Comparison of ENCODE assay signal across 8 cellular contexts in the genomic region with DNA sequence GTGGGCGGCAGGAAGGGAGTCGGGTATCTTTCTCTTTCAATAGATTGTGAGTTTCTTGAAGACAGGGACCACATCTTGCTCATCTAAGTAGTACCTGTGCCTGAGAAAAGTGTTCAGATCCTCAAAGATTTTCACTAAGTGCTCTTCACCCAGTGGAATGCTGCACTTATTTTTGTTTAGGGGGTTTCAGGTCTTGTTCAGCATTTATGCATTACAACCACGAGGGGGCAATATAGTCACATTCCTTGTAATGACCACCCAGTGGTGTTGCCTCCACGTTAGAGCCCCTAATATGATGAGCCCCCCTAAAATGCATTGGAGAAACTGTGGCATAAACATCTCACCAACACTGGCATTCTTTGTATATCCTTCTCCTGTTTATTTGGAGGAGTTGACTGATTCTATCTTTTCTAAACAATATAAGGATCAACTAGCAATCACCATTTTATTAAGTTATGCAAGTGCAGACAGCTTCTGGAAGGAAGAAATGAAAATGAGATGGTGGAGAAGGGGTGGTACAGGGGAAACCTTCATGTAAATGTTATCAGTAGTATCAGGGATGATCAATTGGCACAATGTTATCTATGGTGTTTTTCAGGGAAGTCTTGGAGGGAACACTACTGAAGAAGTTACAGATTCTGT. TPM values are rescaled to one million over a fixed set of nuclear protein-coding genes. Genes with fewer than 3 reads are reported as not detected.
DNase-seq lines count a peak whose midpoint lies in the region; ATAC-seq and TF ChIP-seq lines count a peak whose summit lies in the region.

No MANE protein-coding gene starts in this region.

- H3K4me3 Mint-ChIP-seq in activated T-cell treated with anti-CD3 and anti-CD28 coated beads, Interleukin-2, amount 50 U/mL, for 4 hours = no peak overlapping the region
- no peak overlapping the region for H3K4me3 Mint-ChIP-seq in activated T-cell treated with anti-CD3 and anti-CD28 coated beads, Interleukin-2, amount 50 U/mL, for 24 hours
- peak overlapping the region; percentile 34 for H3K4me3 Mint-ChIP-seq in type B pancreatic cell

- TF ChIP-seq CTCF in astrocyte of the cerebellum (IDR thresholded peaks at IDR 0.05; ENCODE audit: low read depth, low read length, missing control alignments) = peak; percentile 67
- TF ChIP-seq CTCF in type B pancreatic cell (conservative IDR thresholded peaks at IDR 0.05) = peak; percentile 86

- H3K4me3 ChIP-seq in astrocyte of the cerebellum (ENCODE audit: low read depth, low read length) = no peak overlapping the region

- H3K36me3 Mint-ChIP-seq in activated T-cell treated with anti-CD3 and anti-CD28 coated beads, Interleukin-2, amount 50 U/mL, for 4 hours (ENCODE audit: insufficient read depth) = no peaks in the 10 kb centered on the region
- H3K36me3 Mint-ChIP-seq in activated T-cell treated with anti-CD3 and anti-CD28 coated beads, Interleukin-2, amount 50 U/mL, for 24 hours (ENCODE audit: low read depth) = no peaks in the 10 kb centered on the region
- H3K36me3 Mint-ChIP-seq in type B pancreatic cell = no peaks in the 10 kb centered on the region

- H3K27me3 Mint-ChIP-seq in activated T-cell treated with anti-CD3 and anti-CD28 coated beads, Interleukin-2, amount 50 U/mL, for 4 hours (ENCODE audit: low read depth) = peaks cover 45% of the 10 kb centered on the region
- H3K27me3 Mint-ChIP-seq in activated T-cell treated with anti-CD3 and anti-CD28 coated beads, Interleukin-2, amount 50 U/mL, for 24 hours = peaks cover 69% of the 10 kb centered on the region
- peaks cover 21% of the 10 kb centered on the region for H3K27me3 Mint-ChIP-seq in type B pancreatic cell

- H3K27ac Mint-ChIP-seq in activated T-cell treated with anti-CD3 and anti-CD28 coated beads, Interleukin-2, amount 50 U/mL, for 24 hours = no peak overlapping the region
- H3K27ac Mint-ChIP-seq in type B pancreatic cell = no peak overlapping the region

- no peak for DNase-seq in activated T-cell treated with anti-CD3 and anti-CD28 coated beads, Interleukin-2, amount 50 U/mL, for 4 hours
- no peak for DNase-seq in activated T-cell treated with anti-CD3 and anti-CD28 coated beads, Interleukin-2, amount 50 U/mL, for 24 hours
- peak; percentile 15 for DNase-seq in NCI-H1048 (lab: John Stamatoyannopoulos, UW)
- no peak for DNase-seq in astrocyte of the cerebellum (ENCODE audit: low read depth)
- peak; percentile 38 for DNase-seq in kidney glomerular epithelial cell (lab: John Stamatoyannopoulos, UW)
- DNase-seq in type B pancreatic cell (ENCODE audit: extremely low spot score, unreplicated experiment) = no peak

- H3K4me1 Mint-ChIP-seq in activated T-cell treated with anti-CD3 and anti-CD28 coated beads, Interleukin-2, amount 50 U/mL, for 4 hours (ENCODE audit: low read depth) = peaks cover 9% of the 10 kb centered on the region
- H3K4me1 Mint-ChIP-seq in activated T-cell treated with anti-CD3 and anti-CD28 coated beads, Interleukin-2, amount 50 U/mL, for 24 hours (ENCODE audit: low read depth) = peaks cover 14% of the 10 kb centered on the region
- H3K4me1 Mint-ChIP-seq in type B pancreatic cell (ENCODE audit: unreplicated experiment) = peaks cover 29% of the 10 kb centered on the region

- in situ Hi-C loops in astrocyte of the cerebellum (cut with HindIII; ENCODE audit: low sequenced_read_pairs) = no loop called here

- peak; percentile 29 to 55 for ATAC-seq in activated T-cell treated with anti-CD3 and anti-CD28 coated beads, Interleukin-2, amount 50 U/mL, for 4 hours
- ATAC-seq in HG03520 (IDR thresholded peaks at IDR 0.05; ENCODE audit: unreplicated experiment) (no peak), GM18498 (IDR thresholded peaks at IDR 0.05; ENCODE audit: unreplicated experiment) (no peak)

- H3K9me3 Mint-ChIP-seq in activated T-cell treated with anti-CD3 and anti-CD28 coated beads, Interleukin-2, amount 50 U/mL, for 4 hours = no peaks in the 10 kb centered on the region
- no peaks in the 10 kb centered on the region for H3K9me3 Mint-ChIP-seq in activated T-cell treated with anti-CD3 and anti-CD28 coated beads, Interleukin-2, amount 50 U/mL, for 24 hours
- no peaks in the 10 kb centered on the region for H3K9me3 Mint-ChIP-seq in type B pancreatic cell

RNA-seq across cellular contexts. Expression of a gene that starts 3.1 kb away (rescaled TPM):
- under 1 TPM; 0.21 to 0.43 (median 0.41) TPM for total RNA-seq in activated T-cell treated with anti-CD3 and anti-CD28 coated beads, Interleukin-2, amount 50 U/mL, for 4 hours
- 21.1 and 23.8 TPM in 2 replicates for total RNA-seq in type B pancreatic cell (ENCODE audit: low replicate concordance)

Comparison
In these comparisons a context has a peak if more than half of its experiments do, and no peak if none do; other contexts are left out.
1. ATAC-seq: peak in activated T-cell treated with anti-CD3 and anti-CD28 coated beads, Interleukin-2, amount 50 U/mL, for 4 hours (2 of 2); none in HG03520 (single experiment) and GM18498 (single experiment).
2. DNase-seq: peak in NCI-H1048 (single experiment) and kidney glomerular epithelial cell (single experiment); none in activated T-cell treated with anti-CD3 and anti-CD28 coated beads, Interleukin-2, amount 50 U/mL, for 4 hours (single experiment), activated T-cell treated with anti-CD3 and anti-CD28 coated beads, Interleukin-2, amount 50 U/mL, for 24 hours (single experiment), astrocyte of the cerebellum (single experiment) and type B pancreatic cell (single experiment).
3. RNA of a gene that starts 3.1 kb away (total RNA-seq): 21.1 to 23.8 TPM in type B pancreatic cell; 0.21 to 0.43 TPM in activated T-cell treated with anti-CD3 and anti-CD28 coated beads, Interleukin-2, amount 50 U/mL, for 4 hours; every median in the first group is over 10 times any median in the second.